Comparison of ENCODE assay signal across 1 cellular context in the genomic region with DNA sequence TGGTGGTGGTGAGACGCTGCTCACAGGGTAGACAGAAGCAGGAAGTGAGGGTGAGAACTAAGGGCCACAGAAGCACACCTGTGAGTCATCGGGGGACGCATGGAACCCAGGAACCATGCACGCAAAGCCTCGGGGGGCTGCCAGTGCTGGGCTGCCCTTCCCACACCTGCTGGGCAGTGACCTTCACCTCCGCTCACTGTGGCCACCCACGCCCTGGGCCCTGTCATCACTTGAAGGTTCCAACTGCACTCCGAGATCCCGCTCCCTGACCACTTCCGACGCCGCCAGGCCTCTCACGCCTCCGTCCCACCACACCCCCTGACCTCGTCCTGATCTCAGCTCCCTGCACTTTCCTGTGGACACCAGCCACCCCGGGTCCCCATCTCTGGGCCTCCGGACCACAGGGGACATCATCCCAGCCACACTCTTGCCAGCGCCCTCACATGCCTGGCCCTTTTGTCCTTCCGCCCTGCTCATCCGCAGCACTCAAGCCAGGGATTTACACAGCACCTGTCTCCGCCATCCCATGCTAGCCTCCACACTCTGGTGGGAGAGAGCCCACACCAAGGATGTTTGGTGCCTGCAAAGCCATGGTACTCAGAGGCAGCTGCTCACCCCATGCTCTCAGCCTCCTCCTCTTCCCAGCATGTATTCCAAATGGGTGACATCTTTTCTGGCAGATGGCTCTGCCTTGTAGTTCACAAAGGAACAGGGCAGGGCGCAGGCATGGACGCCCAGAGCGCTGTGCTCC.
TF ChIP-seq lines count a peak whose summit lies in the region.

No MANE protein-coding gene starts in this region.

TF ChIP-seq in H1, 55 proteins besides CTCF, POLR2A, EP300 and RAD21:
- no peak for TF ChIP-seq YY1 (IDR thresholded peaks at IDR 0.05; ENCODE audit: low read depth, low read length)
- TF ChIP-seq SIRT6 (IDR thresholded peaks at IDR 0.05; ENCODE audit: low read length), result no peak
- no peak for TF ChIP-seq HDAC6 (IDR thresholded peaks at IDR 0.05; ENCODE audit: low read depth, low read length)
- TF ChIP-seq MAFK (IDR thresholded peaks at IDR 0.05; ENCODE audit: low read depth, low read length), result no peak
- no peak for TF ChIP-seq POU5F1 (IDR thresholded peaks at IDR 0.05; ENCODE audit: low read depth, low read length)
- no peak for TF ChIP-seq RNF2 (IDR thresholded peaks at IDR 0.05; ENCODE audit: borderline replicate concordance, low read depth, low read length, missing control alignments, poor library complexity, severe bottlenecking)
- no peak for TF ChIP-seq JUND (IDR thresholded peaks at IDR 0.05; ENCODE audit: low read length)
- TF ChIP-seq CREB1 (IDR thresholded peaks at IDR 0.05), result no peak
- no peak for TF ChIP-seq TAF1 (IDR thresholded peaks at IDR 0.05; ENCODE audit: low read depth, low read length)
- no peak for TF ChIP-seq KDM5A (IDR thresholded peaks at IDR 0.05; ENCODE audit: low read length)
- TF ChIP-seq NRF1 (IDR thresholded peaks at IDR 0.05; ENCODE audit: low read depth, low read length), result no peak
- no peak for TF ChIP-seq TEAD4 (IDR thresholded peaks at IDR 0.05; ENCODE audit: low read depth, low read length)
TF ChIP-seq in H1: peak in this region for 0.
